Comparison of ENCODE assay signal across 9 cellular contexts in the genomic region with DNA sequence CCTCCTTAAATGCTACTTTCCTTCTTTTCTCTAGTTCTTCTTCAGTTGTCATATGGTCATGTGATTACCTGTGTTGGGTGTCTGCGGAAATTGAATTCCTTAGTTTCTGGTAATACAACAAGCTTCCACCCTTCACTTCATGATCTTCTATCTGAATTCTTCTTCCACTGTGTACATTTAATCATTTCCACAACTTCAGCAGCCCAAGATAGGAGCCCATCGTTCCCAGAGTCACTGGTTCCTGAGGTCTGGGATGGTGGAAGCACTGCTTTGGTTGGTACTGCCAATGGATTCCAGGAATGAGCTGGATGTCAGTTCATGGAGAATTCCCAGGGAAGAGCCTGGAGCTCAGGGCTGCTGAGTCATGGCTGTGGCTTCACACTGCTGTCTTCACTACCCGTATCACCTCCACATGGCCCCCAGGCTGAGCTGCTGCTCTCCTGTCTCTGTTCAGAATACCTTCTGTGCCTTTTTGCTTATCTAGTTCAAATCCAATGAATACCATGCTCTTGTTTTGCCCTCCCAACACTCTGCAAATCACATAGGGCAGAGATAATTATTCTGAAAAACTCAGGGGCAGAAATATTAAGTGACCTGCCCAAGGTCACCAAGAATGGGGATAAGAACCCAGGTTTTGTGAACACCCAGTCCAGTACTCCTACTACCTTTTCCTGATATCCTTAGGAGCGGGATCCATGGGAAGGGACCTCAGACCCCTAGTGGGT.
A peak's percentile ranks its signal among the peaks of the same experiment; 100 is the strongest.
DNase-seq lines count a peak whose midpoint lies in the region; FAIRE-seq and TF ChIP-seq lines count a peak whose summit lies in the region.
"Had no signal": no experiment of that assay in that cellular context is flagged by ENCODE, and none has a peak within 500 bp of the region (broad histone marks: within the 10 kb centered on the region; RNA-seq: fewer than 3 reads in every experiment).

No MANE protein-coding gene starts in this region.

- no peak overlapping the region for H3K4me2 ChIP-seq in astrocyte (ENCODE audit: low read length)
- no peak overlapping the region for H3K4me2 ChIP-seq in mesenchymal stem cell (ENCODE audit: low read length, poor library complexity, severe bottlenecking)

- peaks cover 2% of the 10 kb centered on the region; the same call in 1 of the 2 replicates for H3K27me3 Mint-ChIP-seq in HFFc6 (ENCODE audit: insufficient read depth)
- H3K27me3 Mint-ChIP-seq in astrocyte (ENCODE audit: low read depth, unreplicated experiment) = no peaks in the 10 kb centered on the region

- H3K18ac ChIP-seq in mesenchymal stem cell (ENCODE audit: low read depth in 1 of 2, low read length in 2 of 2) = no peak overlapping the region

- H3K27me3 ChIP-seq in astrocyte (ENCODE audit: insufficient read depth, low read length) = no peaks in the 10 kb centered on the region
- H3K27me3 ChIP-seq in mesenchymal stem cell (ENCODE audit: control insufficient read depth in 1 of 2, insufficient read depth in 1 of 2, low read length in 2 of 2) = no peaks in the 10 kb centered on the region
- no peaks in the 10 kb centered on the region for H3K27me3 ChIP-seq in H7 (ENCODE audit: control insufficient read depth, insufficient read depth, low read length)

- no peak overlapping the region for H3K14ac ChIP-seq in mesenchymal stem cell (ENCODE audit: low read length in 2 of 2)

- peaks cover 19% of the 10 kb centered on the region for H3K4me1 Mint-ChIP-seq in HFFc6 (ENCODE audit: low read depth)
- H3K4me1 Mint-ChIP-seq in astrocyte (ENCODE audit: low read depth, unreplicated experiment) = peaks cover 31% of the 10 kb centered on the region

- H2AK5ac ChIP-seq in mesenchymal stem cell (ENCODE audit: low read length, severe bottlenecking) = no peak overlapping the region

- H4K91ac ChIP-seq in mesenchymal stem cell (ENCODE audit: low read length) = no peak overlapping the region

- H3K4me3 ChIP-seq in astrocyte (ENCODE audit: insufficient read depth, low read depth, low read length) (no peak overlapping the region), mesenchymal stem cell (ENCODE audit: insufficient read depth in 1 of 2, low read depth in 1 of 2, low read length in 2 of 2) (no peak overlapping the region), H7 (ENCODE audit: insufficient read depth, low read depth, low read length) (no peak overlapping the region)

- H3K36me3 Mint-ChIP-seq in HFFc6 (ENCODE audit: low read depth) (no peaks in the 10 kb centered on the region), astrocyte (ENCODE audit: low read depth, unreplicated experiment) (peaks cover 10% of the 10 kb centered on the region)

- H3K27ac Mint-ChIP-seq in HFFc6 (peak overlapping the region; percentile 36; the same call in 1 of the 2 replicates), astrocyte (ENCODE audit: unreplicated experiment) (peak overlapping the region; percentile 85)

- H3K79me1 ChIP-seq in mesenchymal stem cell (replicated peaks; ENCODE audit: low read length, poor library complexity, severe bottlenecking) = peaks cover 8% of the 10 kb centered on the region

- no peak overlapping the region for H4K8ac ChIP-seq in mesenchymal stem cell (ENCODE audit: low read length)

- no peak for FAIRE-seq in astrocyte (lab: Jason Lieb, UNC)

- no peak for TF ChIP-seq CTCF in HFFc6 (IDR thresholded peaks at IDR 0.05)
- TF ChIP-seq CTCF in astrocyte (IDR thresholded peaks at IDR 0.05; ENCODE audit: insufficient read depth, low read depth, low read length) = no peak

- DNase-seq in AG20443 (ENCODE audit: low spot score) = peak; percentile 50
- peak; percentile 45 for DNase-seq in HFFc6
- DNase-seq in astrocyte (ENCODE audit: low read depth) = peak; percentile 56
- peak; percentile 52 for DNase-seq in mesenchymal stem cell
- no peak for DNase-seq in stimulated activated CD4-positive, alpha-beta T cell treated with anti-CD3 and anti-CD28 coated beads, Interleukin-4, amount 100 ng/mL, for 4 hours
- no peak for DNase-seq in substantia nigra (lab: John Stamatoyannopoulos, UW)
- DNase-seq in UCSD-AML1 (lab: John Stamatoyannopoulos, UW; ENCODE audit: unreplicated experiment) = no peak
- no peak for DNase-seq in H7
- DNase-seq: activated gamma-delta T cell had no signal

- H3K36me3 ChIP-seq in astrocyte (ENCODE audit: insufficient read depth, low read length) (no peaks in the 10 kb centered on the region), mesenchymal stem cell (ENCODE audit: control insufficient read depth in 1 of 2, insufficient read depth in 2 of 2, low read depth in 1 of 2, low read length in 2 of 2) (peaks cover 0 to 6% of the 10 kb centered on the region in 2 experiments), H7 (replicated peaks; ENCODE audit: control insufficient read depth, insufficient read depth, low read length) (peaks cover 18% of the 10 kb centered on the region)

- H2BK5ac ChIP-seq in mesenchymal stem cell (ENCODE audit: low read depth, low read length, poor library complexity, severe bottlenecking) = no peak overlapping the region

- H3K4me3 Mint-ChIP-seq in HFFc6 = no peak overlapping the region
- H3K4me3 Mint-ChIP-seq in astrocyte (ENCODE audit: unreplicated experiment) = no peak overlapping the region

- H2BK15ac ChIP-seq in mesenchymal stem cell (ENCODE audit: low read depth, poor library complexity, severe bottlenecking) = no peak overlapping the region

- H3K9me3 ChIP-seq in astrocyte (ENCODE audit: insufficient read depth, low read depth, low read length) = no peaks in the 10 kb centered on the region
- H3K9me3 ChIP-seq in mesenchymal stem cell (ENCODE audit: control insufficient read depth, low read length) = no peaks in the 10 kb centered on the region

- 76% methylated on average over 3 of the region's 4 CpGs for WGBS in mesenchymal stem cell

- H3K9me3 Mint-ChIP-seq in HFFc6 (no peaks in the 10 kb centered on the region), astrocyte (ENCODE audit: unreplicated experiment) (peaks cover under 1% of the 10 kb centered on the region)

- H4K20me1 ChIP-seq in astrocyte (ENCODE audit: insufficient read depth, low read length) = no peaks in the 10 kb centered on the region

- H2BK12ac ChIP-seq in mesenchymal stem cell (ENCODE audit: low read length in 2 of 2) = no peak overlapping the region

- H3K4me1 ChIP-seq in astrocyte (ENCODE audit: insufficient read depth, low read length) (peaks cover 9% of the 10 kb centered on the region), mesenchymal stem cell (ENCODE audit: control insufficient read depth, insufficient read depth, low read depth, low read length) (peaks cover 9% of the 10 kb centered on the region)

- no peak overlapping the region for H3K23ac ChIP-seq in mesenchymal stem cell (ENCODE audit: low read length in 2 of 2)

- H2AFZ ChIP-seq in astrocyte (ENCODE audit: low read depth, low read length) = no peak overlapping the region
- H2AFZ ChIP-seq in mesenchymal stem cell (ENCODE audit: low read depth, low read length) = no peak overlapping the region

- H2BK120ac ChIP-seq in mesenchymal stem cell (ENCODE audit: low read depth, low read length) = no peak overlapping the region

- no peaks in the 10 kb centered on the region for H3K79me2 ChIP-seq in astrocyte (ENCODE audit: insufficient read depth, low read length)

- no peak overlapping the region for H3K9ac ChIP-seq in astrocyte (ENCODE audit: low read length)
- no peak overlapping the region for H3K9ac ChIP-seq in mesenchymal stem cell (ENCODE audit: low read length)

- no peak overlapping the region for H3K27ac ChIP-seq in astrocyte (ENCODE audit: low read depth, low read length)
- H3K27ac ChIP-seq in mesenchymal stem cell (ENCODE audit: low read length, poor library complexity, severe bottlenecking) = no peak overlapping the region
- no peak overlapping the region for H3K27ac ChIP-seq in substantia nigra (ENCODE audit: low read depth, low read length, poor library complexity, severe bottlenecking)

- no peak overlapping the region for H3K4ac ChIP-seq in mesenchymal stem cell (ENCODE audit: low read depth in 1 of 2, low read length in 2 of 2)

Comparison
In these comparisons a context has a peak if more than half of its experiments do, and no peak if none do; other contexts are left out.
1. DNase-seq: peak in AG20443 (single experiment), HFFc6 (single experiment), astrocyte (single experiment) and mesenchymal stem cell (single experiment); none in stimulated activated CD4-positive, alpha-beta T cell treated with anti-CD3 and anti-CD28 coated beads, Interleukin-4, amount 100 ng/mL, for 4 hours (0 of 2), substantia nigra (0 of 49), UCSD-AML1 (single experiment) and H7 (single experiment).